In genomic region chr17:74585711-74586110, GRCh38 we compare ENCODE assay signal across 1 cellular context.
TF ChIP-seq lines count a peak whose summit lies in the region.

No MANE protein-coding gene starts in this region.

TF ChIP-seq in GM23338, 12 proteins besides CTCF, POLR2A, EP300 and RAD21 (continued from another document):
- TF ChIP-seq ZNF462 (CRISPR knock-in tag; IDR thresholded peaks at IDR 0.05): no peak
